23 cellular contexts compared by ENCODE assay signal in genomic region chr10:60082341-60083038, GRCh38.
DNase-seq lines count a peak whose midpoint lies in the region; ATAC-seq, FAIRE-seq and TF ChIP-seq lines count a peak whose summit lies in the region.
"Had no signal": no experiment of that assay in that cellular context is flagged by ENCODE, and none has a peak within 500 bp of the region (broad histone marks: within the 10 kb centered on the region; RNA-seq: fewer than 3 reads in every experiment).

No MANE protein-coding gene starts in this region.

- H3K4me1 ChIP-seq in GM12878 (ENCODE audit: control insufficient read depth, insufficient read depth, low read length) (peaks cover 9% of the 10 kb centered on the region), lower lobe of right lung (no peaks in the 10 kb centered on the region)
- H3K4me1 ChIP-seq: adrenal gland had no signal

- H4K20me1 ChIP-seq in GM12878 (ENCODE audit: control insufficient read depth, insufficient read depth): no peaks in the 10 kb centered on the region

- DNase-seq in GM19239 (ENCODE audit: insufficient read length, low spot score): no peak
- peak; percentile 16 for DNase-seq in M059J (ENCODE audit: low read depth)
- DNase-seq in GM12878 (ENCODE audit: low read depth, low spot score): no peak
- DNase-seq in lower lobe of right lung: no peak
- DNase-seq in COLO668 (lab: John Stamatoyannopoulos, UW; ENCODE audit: unreplicated experiment): no peak
- DNase-seq in WERI-Rb-1: no peak
- DNase-seq in COLO829 (ENCODE audit: low spot score): no peak
- DNase-seq in GM19240 (ENCODE audit: insufficient read length, low spot score): no peak
- DNase-seq: activated CD4-positive, alpha-beta T cell treated with anti-CD3 and anti-CD28 coated beads for 36 hours; activated naive CD4-positive, alpha-beta T cell; activated T-cell treated with anti-CD3 and anti-CD28 coated beads, Interleukin-2, amount 50 U/mL, for 1 hour; adrenal gland; HCEC 1CT; kidney; NCI-H1417 treated with DMSO at 0.1 percent for 48 hours; NCI-H526; nucleus accumbens; stimulated activated CD4-positive, alpha-beta T cell treated with anti-CD3 and anti-CD28 coated beads, Interleukin-1b, Interleukin-23, amount 100 ng/mL, for 48 hours had no signal

- 66% methylated on average over 10 of the region's 10 CpGs for WGBS in GM12878 (ENCODE audit: insufficient coverage, insufficient replicate concordance, low lambda C conversion rate, missing lambda C conversion rate)

- FAIRE-seq in GM19239 (lab: Jason Lieb, UNC) (peak; percentile 60), GM12878 (lab: Jason Lieb, UNC) (no peak)
- FAIRE-seq: bronchial epithelial cell, colon, GM12891, kidney had no signal

- TF ChIP-seq RAD21 in GM12878 (IDR thresholded peaks at IDR 0.05; ENCODE audit: insufficient read depth, low read depth, low read length): no peak

- H3K4me3 ChIP-seq in GM12878: no peak overlapping the region
- H3K4me3 ChIP-seq in lower lobe of right lung: peak overlapping the region; percentile 25
- no peak overlapping the region for H3K4me3 ChIP-seq in WERI-Rb-1 (ENCODE audit: low read depth, low read length)
- H3K4me3 ChIP-seq: skin epidermis had no signal

- TF ChIP-seq EP300 in GM12878 (IDR thresholded peaks at IDR 0.05; ENCODE audit: borderline replicate concordance in 1 of 2, control insufficient read depth in 1 of 2, low read depth in 2 of 2, low read length in 2 of 2): no peak

- intact Hi-C loops in GM12878 (cut with micrococcal nuclease; ENCODE audit: unreplicated experiment): no loop called here
- intact Hi-C loops in lower lobe of right lung (cut with DNase I): no loop called here

- no peaks in the 10 kb centered on the region for H3K9me3 ChIP-seq in GM12878 (replicated peaks; ENCODE audit: control insufficient read depth, insufficient read depth, low read length)
- no peaks in the 10 kb centered on the region for H3K9me3 ChIP-seq in lower lobe of right lung
- no peaks in the 10 kb centered on the region for H3K9me3 ChIP-seq in WERI-Rb-1 (ENCODE audit: severe bottlenecking)
- H3K9me3 ChIP-seq: adrenal gland had no signal

- TF ChIP-seq POLR2A in GM12878 (IDR thresholded peaks at IDR 0.05; ENCODE audit: low read depth, low read length): no peak

- no peaks in the 10 kb centered on the region for H3K79me2 ChIP-seq in GM12878 (ENCODE audit: control insufficient read depth, insufficient read depth, low read length)

- H3K27ac ChIP-seq in GM12878 (ENCODE audit: control insufficient read depth, insufficient read depth) (no peak overlapping the region), lower lobe of right lung (no peak overlapping the region), WERI-Rb-1 (no peak overlapping the region)
- H3K27ac ChIP-seq: adrenal gland, C4-2B, skin epidermis had no signal

- peak overlapping the region; percentile 30; the same call in 1 of the 2 replicates for H3K4me2 ChIP-seq in GM12878 (ENCODE audit: control insufficient read depth, insufficient read depth)

- TF ChIP-seq CTCF in GM12878 (IDR thresholded peaks at IDR 0.05 in 2 of 3, conservative IDR thresholded peaks at IDR 0.05 in 1 of 3; ENCODE audit: control insufficient read depth in 2 of 3, extremely low read depth in 1 of 3, insufficient read depth in 1 of 3, low read depth in 3 of 3, low read length in 3 of 3) (no peak), lower lobe of right lung (IDR thresholded peaks at IDR 0.05) (no peak), WERI-Rb-1 (IDR thresholded peaks at IDR 0.05; ENCODE audit: low read depth, low read length) (no peak)

- H2AFZ ChIP-seq in GM12878 (ENCODE audit: control insufficient read depth, low read depth, low read length): no peak overlapping the region

- H3K36me3 ChIP-seq in GM12878 (ENCODE audit: control insufficient read depth in 2 of 2, insufficient read depth in 2 of 2, low read length in 1 of 2) (no peaks in the 10 kb centered on the region), lower lobe of right lung (no peaks in the 10 kb centered on the region), WERI-Rb-1 (no peaks in the 10 kb centered on the region)
- H3K36me3 ChIP-seq: adrenal gland had no signal

- POLR2A ChIA-PET in GM12878 (lab: Charles Lee): no interaction called here

- RAD21 ChIA-PET in GM12878 (lab: Charles Lee; ENCODE audit: unreplicated experiment): no interaction called here

- SMC1A ChIA-PET in GM12878 (lab: Charles Lee; ENCODE audit: uncharacterized antibody, unreplicated experiment): interaction anchor here (0.6 to 1.7 kb wide), 3 partner anchors 9 to 17 kb away, joined by 3 to 5 read pairs (median 3); no protein-coding TSS in a partner anchor

- ATAC-seq in GM12878 (no peak), lower lobe of right lung (no peak)
- ATAC-seq: activated CD4-positive, alpha-beta T cell treated with anti-CD3 and anti-CD28 coated beads for 36 hours had no signal

- no peaks in the 10 kb centered on the region for H3K27me3 ChIP-seq in GM12878 (replicated peaks in 1 of 2; ENCODE audit: control insufficient read depth in 2 of 2, insufficient read depth in 2 of 2, low read length in 1 of 2)
- H3K27me3 ChIP-seq in lower lobe of right lung (ENCODE audit: low read depth): no peaks in the 10 kb centered on the region
- H3K27me3 ChIP-seq in WERI-Rb-1 (ENCODE audit: insufficient read depth, low read depth, severe bottlenecking): no peaks in the 10 kb centered on the region
- H3K27me3 ChIP-seq: adrenal gland had no signal

- no TSS peak for BruUV-seq in GM12878 (replicated peaks; lab: Mats Ljungman, UMichigan)

- CTCF ChIA-PET in GM12878 (lab: Yijun Ruan, JAX): no interaction called here

- no peak overlapping the region for H3K9ac ChIP-seq in GM12878 (ENCODE audit: control insufficient read depth, insufficient read depth, low read length)

- in situ Hi-C loops in GM12878 (cut with MboI): no loop called here

TF ChIP-seq in GM12878, 131 proteins besides CTCF, POLR2A, EP300 and RAD21 (continues in another document):
- no peak for TF ChIP-seq IKZF2 (IDR thresholded peaks at IDR 0.05)
- no peak for TF ChIP-seq FOXM1 (IDR thresholded peaks at IDR 0.05; ENCODE audit: low read depth, low read length)
- TF ChIP-seq CREM (IDR thresholded peaks at IDR 0.05; ENCODE audit: low read depth): no peak
- no peak for TF ChIP-seq TCF7 (IDR thresholded peaks at IDR 0.05; ENCODE audit: borderline replicate concordance)
- no peak for TF ChIP-seq TCF12 (IDR thresholded peaks at IDR 0.05; ENCODE audit: low read depth, low read length)
- no peak for TF ChIP-seq NFXL1 (IDR thresholded peaks at IDR 0.05; ENCODE audit: borderline replicate concordance)
- no peak for TF ChIP-seq RB1 (IDR thresholded peaks at IDR 0.05; ENCODE audit: borderline replicate concordance)
- no peak for TF ChIP-seq SREBF1 (IDR thresholded peaks at IDR 0.05; ENCODE audit: low read length)
- TF ChIP-seq NRF1 (conservative IDR thresholded peaks at IDR 0.05; ENCODE audit: low read depth, low read length): no peak
- no peak for TF ChIP-seq NFYA (IDR thresholded peaks at IDR 0.05; ENCODE audit: borderline replicate concordance, low read depth, low read length)
- no peak for TF ChIP-seq SUPT20H (IDR thresholded peaks at IDR 0.05; ENCODE audit: borderline replicate concordance, control insufficient read depth, low read depth, low read length)
- no peak for TF ChIP-seq SIN3A (IDR thresholded peaks at IDR 0.05; ENCODE audit: low read depth, low read length)
- TF ChIP-seq MXI1 (IDR thresholded peaks at IDR 0.05; ENCODE audit: low read depth, low read length): no peak
- TF ChIP-seq POU2F2 (IDR thresholded peaks at IDR 0.05; ENCODE audit: borderline replicate concordance, low read depth, low read length): no peak
- TF ChIP-seq, protein P1, sequence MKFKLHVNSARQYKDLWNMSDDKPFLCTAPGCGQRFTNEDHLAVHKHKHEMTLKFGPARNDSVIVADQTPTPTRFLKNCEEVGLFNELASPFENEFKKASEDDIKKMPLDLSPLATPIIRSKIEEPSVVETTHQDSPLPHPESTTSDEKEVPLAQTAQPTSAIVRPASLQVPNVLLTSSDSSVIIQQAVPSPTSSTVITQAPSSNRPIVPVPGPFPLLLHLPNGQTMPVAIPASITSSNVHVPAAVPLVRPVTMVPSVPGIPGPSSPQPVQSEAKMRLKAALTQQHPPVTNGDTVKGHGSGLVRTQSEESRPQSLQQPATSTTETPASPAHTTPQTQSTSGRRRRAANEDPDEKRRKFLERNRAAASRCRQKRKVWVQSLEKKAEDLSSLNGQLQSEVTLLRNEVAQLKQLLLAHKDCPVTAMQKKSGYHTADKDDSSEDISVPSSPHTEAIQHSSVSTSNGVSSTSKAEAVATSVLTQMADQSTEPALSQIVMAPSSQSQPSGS (IDR thresholded peaks at IDR 0.05; ENCODE audit: low read length): no peak
- TF ChIP-seq, protein P2, sequence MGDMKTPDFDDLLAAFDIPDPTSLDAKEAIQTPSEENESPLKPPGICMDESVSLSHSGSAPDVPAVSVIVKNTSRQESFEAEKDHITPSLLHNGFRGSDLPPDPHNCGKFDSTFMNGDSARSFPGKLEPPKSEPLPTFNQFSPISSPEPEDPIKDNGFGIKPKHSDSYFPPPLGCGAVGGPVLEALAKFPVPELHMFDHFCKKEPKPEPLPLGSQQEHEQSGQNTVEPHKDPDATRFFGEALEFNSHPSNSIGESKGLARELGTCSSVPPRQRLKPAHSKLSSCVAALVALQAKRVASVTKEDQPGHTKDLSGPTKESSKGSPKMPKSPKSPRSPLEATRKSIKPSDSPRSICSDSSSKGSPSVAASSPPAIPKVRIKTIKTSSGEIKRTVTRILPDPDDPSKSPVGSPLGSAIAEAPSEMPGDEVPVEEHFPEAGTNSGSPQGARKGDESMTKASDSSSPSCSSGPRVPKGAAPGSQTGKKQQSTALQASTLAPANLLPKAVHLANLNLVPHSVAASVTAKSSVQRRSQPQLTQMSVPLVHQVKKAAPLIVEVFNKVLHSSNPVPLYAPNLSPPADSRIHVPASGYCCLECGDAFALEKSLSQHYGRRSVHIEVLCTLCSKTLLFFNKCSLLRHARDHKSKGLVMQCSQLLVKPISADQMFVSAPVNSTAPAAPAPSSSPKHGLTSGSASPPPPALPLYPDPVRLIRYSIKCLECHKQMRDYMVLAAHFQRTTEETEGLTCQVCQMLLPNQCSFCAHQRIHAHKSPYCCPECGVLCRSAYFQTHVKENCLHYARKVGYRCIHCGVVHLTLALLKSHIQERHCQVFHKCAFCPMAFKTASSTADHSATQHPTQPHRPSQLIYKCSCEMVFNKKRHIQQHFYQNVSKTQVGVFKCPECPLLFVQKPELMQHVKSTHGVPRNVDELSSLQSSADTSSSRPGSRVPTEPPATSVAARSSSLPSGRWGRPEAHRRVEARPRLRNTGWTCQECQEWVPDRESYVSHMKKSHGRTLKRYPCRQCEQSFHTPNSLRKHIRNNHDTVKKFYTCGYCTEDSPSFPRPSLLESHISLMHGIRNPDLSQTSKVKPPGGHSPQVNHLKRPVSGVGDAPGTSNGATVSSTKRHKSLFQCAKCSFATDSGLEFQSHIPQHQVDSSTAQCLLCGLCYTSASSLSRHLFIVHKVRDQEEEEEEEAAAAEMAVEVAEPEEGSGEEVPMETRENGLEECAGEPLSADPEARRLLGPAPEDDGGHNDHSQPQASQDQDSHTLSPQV (IDR thresholded peaks at IDR 0.05): no peak
- TF ChIP-seq EGR1 (IDR thresholded peaks at IDR 0.05; ENCODE audit: borderline replicate concordance in 1 of 2, low read depth in 2 of 2, low read length in 2 of 2): no peak
